Comparison of ENCODE assay signal across 11 cellular contexts in the genomic region with DNA sequence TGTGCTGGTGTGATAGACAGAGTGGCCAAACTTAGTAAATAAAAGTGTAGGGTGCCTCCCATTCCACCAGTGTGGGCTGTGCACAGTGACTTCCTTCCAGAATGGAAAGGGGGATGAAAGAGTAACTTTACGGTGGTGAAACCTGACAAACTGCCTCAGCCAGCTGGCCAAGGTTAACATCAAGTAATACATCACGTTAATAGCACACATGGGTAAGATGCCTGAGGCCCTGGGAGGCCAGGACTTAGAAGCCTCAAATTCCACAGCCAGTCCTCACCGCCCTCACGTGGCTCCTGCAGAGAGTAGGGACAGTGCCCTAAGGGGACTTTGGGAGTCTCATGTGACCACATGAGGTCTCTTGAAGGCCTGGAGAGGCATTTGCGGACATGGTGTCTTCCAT. TPM values are rescaled to one million over a fixed set of nuclear protein-coding genes. Genes with fewer than 3 reads are reported as not detected.
DNase-seq lines count a peak whose midpoint lies in the region; ATAC-seq and TF ChIP-seq lines count a peak whose summit lies in the region.
"Had no signal": no experiment of that assay in that cellular context is flagged by ENCODE, and none has a peak within 500 bp of the region (broad histone marks: within the 10 kb centered on the region; RNA-seq: fewer than 3 reads in every experiment).

No MANE protein-coding gene starts in this region.

- no peak overlapping the region for H2AFZ ChIP-seq in osteoblast (ENCODE audit: low read length)

- POLR2A ChIA-PET in AG04449 (lab: Yijun Ruan, JAX): interaction anchor here (5.2 kb wide), 1 partner anchor 104 kb away, joined by 33 read pairs; a partner anchor contains a TSS

- H3K27me3 ChIP-seq in osteoblast (ENCODE audit: insufficient read depth, low read length): no peaks in the 10 kb centered on the region

- H3K4me1 ChIP-seq in osteoblast (ENCODE audit: insufficient read depth, low read length): peaks cover 37% of the 10 kb centered on the region

- in situ Hi-C loops in T47D (cut with HindIII; ENCODE audit: low pct_unique_long_range_greater_than_20kb, low sequenced_read_pairs): no loop called here

- no peaks in the 10 kb centered on the region for H3K36me3 ChIP-seq in osteoblast (ENCODE audit: insufficient read depth, low read length)

- H3K27ac ChIP-seq in osteoblast (ENCODE audit: low read depth, low read length): no peak overlapping the region

- no peaks in the 10 kb centered on the region for H4K20me1 ChIP-seq in osteoblast (ENCODE audit: insufficient read depth, low read length)

- ATAC-seq in GM21381 (IDR thresholded peaks at IDR 0.05; ENCODE audit: unreplicated experiment) (no peak), HG02840 (IDR thresholded peaks at IDR 0.05; ENCODE audit: low FRiP score, unreplicated experiment) (no peak)
- ATAC-seq: GM12878 had no signal

- no peak overlapping the region for H3K4me3 ChIP-seq in AG04449 (ENCODE audit: low read depth, low read length)
- H3K4me3 ChIP-seq in osteoblast (ENCODE audit: insufficient read depth, low read length): no peak overlapping the region
- H3K4me3 ChIP-seq: GM12878 had no signal

- H3K9me3 ChIP-seq in osteoblast (ENCODE audit: low read depth, low read length): no peaks in the 10 kb centered on the region

- TF ChIP-seq CTCF in AG04449 (IDR thresholded peaks at IDR 0.05; ENCODE audit: insufficient read depth, low read length, missing control alignments) (no peak), osteoblast (IDR thresholded peaks at IDR 0.05; ENCODE audit: extremely low read depth, low read depth, low read length) (no peak)

- CTCF ChIA-PET in AG04449 (lab: Yijun Ruan, JAX): interaction anchor here (0.7 to 12.8 kb wide), 7 partner anchors 12 to 397 kb away, joined by 3 to 155 read pairs (median 21); a partner anchor contains a TSS

- H3K79me2 ChIP-seq in osteoblast (ENCODE audit: insufficient read depth, low read length): no peaks in the 10 kb centered on the region

- no peak overlapping the region for H3K4me2 ChIP-seq in osteoblast (ENCODE audit: insufficient read depth, low read length)

- peak; percentile 54 for DNase-seq in AG04449 (ENCODE audit: low read depth, low spot score)
- DNase-seq in HK-2 (ENCODE audit: unreplicated experiment): peak; percentile 56
- peak; percentile 72 to 97 for DNase-seq in T47D (ENCODE audit: low read depth in 1 of 2, low spot score in 1 of 2)
- peak; percentile 93 for DNase-seq in kidney tubule cell (ENCODE audit: low spot score)
- DNase-seq in activated T-cell treated with anti-CD3 and anti-CD28 coated beads, Interleukin-2, amount 50 U/mL, for 1 hour: no peak
- DNase-seq in osteoblast (ENCODE audit: insufficient read length, low spot score, missing footprints): no peak
- DNase-seq: NCI-H510A treated with DMSO at 0.1 percent for 48 hours, SW 1271 had no signal

RNA-seq across cellular contexts. Expression of a gene that starts 14.1 kb away (rescaled TPM):
- total RNA-seq in osteoblast: 1.4 and 1.8 TPM in 2 replicates

Comparison
In these comparisons a context has a peak if more than half of its experiments do, and no peak if none do; other contexts are left out.
1. DNase-seq: peak in AG04449 (single experiment), HK-2 (single experiment), T47D (2 of 2) and kidney tubule cell (single experiment); none in activated T-cell treated with anti-CD3 and anti-CD28 coated beads, Interleukin-2, amount 50 U/mL, for 1 hour (single experiment) and osteoblast (single experiment).